In genomic region chr14:93068721-93069120, GRCh38 we compare ENCODE assay signal across 18 cellular contexts. TPM values are rescaled to one million over a fixed set of nuclear protein-coding genes. Genes with fewer than 3 reads are reported as not detected.
A peak's percentile ranks its signal among the peaks of the same experiment; 100 is the strongest.
DNase-seq lines count a peak whose midpoint lies in the region; ATAC-seq lines count a peak whose summit lies in the region.
"Had no signal": no experiment of that assay in that cellular context is flagged by ENCODE, and none has a peak within 500 bp of the region (broad histone marks: within the 10 kb centered on the region; RNA-seq: fewer than 3 reads in every experiment).

No MANE protein-coding gene starts in this region.

- WGBS in mesendoderm (ENCODE audit: extremely low coverage, insufficient coverage, low lambda C conversion rate): no CpG with 5 or more reads among the region's 8 CpGs

- intact Hi-C loops in activated naive CD4-positive, alpha-beta T cell treated with anti-CD3 and anti-CD28 coated beads for 36 hours (cut with micrococcal nuclease): no loop called here
- intact Hi-C loops in left cardiac atrium (cut with DNase I): no loop called here

- H2AK5ac ChIP-seq in mesendoderm (ENCODE audit: low read length): no peak overlapping the region

- H2BK15ac ChIP-seq in mesendoderm (replicated peaks; ENCODE audit: low read depth): no peak overlapping the region

- no peak overlapping the region for H3K9ac ChIP-seq in mesendoderm (ENCODE audit: low read length)

- H3K4me1 Mint-ChIP-seq in activated naive CD4-positive, alpha-beta T cell treated with anti-CD3 and anti-CD28 coated beads for 36 hours (ENCODE audit: low read depth): peaks cover 32% of the 10 kb centered on the region
- peaks cover 76% of the 10 kb centered on the region for H3K4me1 Mint-ChIP-seq in activated naive CD8-positive, alpha-beta T cell treated with anti-CD3 and anti-CD28 coated beads for 36 hours
- H3K4me1 Mint-ChIP-seq in stimulated activated naive CD8-positive, alpha-beta T cell treated with anti-CD3 and anti-CD28 coated beads, Interleukin-15, amount 100 ng/mL, for 72 hours: peaks cover 89% of the 10 kb centered on the region

- H3K27ac ChIP-seq in mesendoderm (ENCODE audit: low read depth, low read length): no peak overlapping the region
- H3K27ac ChIP-seq: adrenal gland, cardiac muscle cell, upper lobe of right lung had no signal

- no peaks in the 10 kb centered on the region for H3K9me3 Mint-ChIP-seq in activated naive CD4-positive, alpha-beta T cell treated with anti-CD3 and anti-CD28 coated beads, Interleukin-2, amount 50 U/mL, for 72 hours
- no peaks in the 10 kb centered on the region for H3K9me3 Mint-ChIP-seq in activated naive CD4-positive, alpha-beta T cell treated with anti-CD3 and anti-CD28 coated beads for 36 hours
- H3K9me3 Mint-ChIP-seq in activated naive CD8-positive, alpha-beta T cell treated with anti-CD3 and anti-CD28 coated beads for 36 hours: no peaks in the 10 kb centered on the region
- H3K9me3 Mint-ChIP-seq in stimulated activated naive CD8-positive, alpha-beta T cell treated with anti-CD3 and anti-CD28 coated beads, Interleukin-15, amount 100 ng/mL, for 72 hours: no peaks in the 10 kb centered on the region
- H3K9me3 Mint-ChIP-seq: activated T-cell treated with anti-CD3 and anti-CD28 coated beads, Interleukin-2, amount 50 U/mL, for 24 hours; CD4-positive, alpha-beta T cell; stimulated activated naive CD8-positive, alpha-beta T cell treated with anti-CD3 and anti-CD28 coated beads, Interleukin-15, Interleukin-2, amounts not matched to agents 100 ng/mL and 50 ng/mL, for 24 hours had no signal

- no peak overlapping the region for H3K4ac ChIP-seq in mesendoderm (ENCODE audit: low read depth, low read length)

- H3K79me2 ChIP-seq in mesendoderm (ENCODE audit: control insufficient read depth, insufficient read depth, low read length): no peaks in the 10 kb centered on the region

- no peak for DNase-seq in activated naive CD4-positive, alpha-beta T cell treated with anti-CD3 and anti-CD28 coated beads, Interleukin-2, amount 50 U/mL, for 72 hours (ENCODE audit: low spot score in 2 of 2)
- DNase-seq in activated naive CD4-positive, alpha-beta T cell treated with anti-CD3 and anti-CD28 coated beads for 36 hours: no peak
- DNase-seq in activated naive CD8-positive, alpha-beta T cell treated with anti-CD3 and anti-CD28 coated beads for 36 hours: no peak
- DNase-seq in left cardiac atrium: no peak
- DNase-seq in stimulated activated naive CD8-positive, alpha-beta T cell treated with anti-CD3 and anti-CD28 coated beads, Interleukin-15, amount 100 ng/mL, for 72 hours: no peak
- no peak for DNase-seq in mesendoderm
- DNase-seq: activated T-cell treated with anti-CD3 and anti-CD28 coated beads, Interleukin-2, amount 50 U/mL, for 24 hours; adrenal gland; CD4-positive, alpha-beta T cell; DND-41; MV-4-11; NCI-H2081 treated with DMSO at 0.1 percent for 48 hours; SW 1271; upper lobe of right lung had no signal

- H3K18ac ChIP-seq in mesendoderm (ENCODE audit: low read length): no peak overlapping the region

- no peak overlapping the region for H4K8ac ChIP-seq in mesendoderm (ENCODE audit: low read depth, low read length)

- H3K23ac ChIP-seq in mesendoderm (ENCODE audit: low read length): no peak overlapping the region

- H3K27me3 Mint-ChIP-seq in activated naive CD4-positive, alpha-beta T cell treated with anti-CD3 and anti-CD28 coated beads for 36 hours (ENCODE audit: low read depth): no peaks in the 10 kb centered on the region
- no peaks in the 10 kb centered on the region for H3K27me3 Mint-ChIP-seq in activated naive CD8-positive, alpha-beta T cell treated with anti-CD3 and anti-CD28 coated beads for 36 hours
- H3K27me3 Mint-ChIP-seq in stimulated activated naive CD8-positive, alpha-beta T cell treated with anti-CD3 and anti-CD28 coated beads, Interleukin-15, amount 100 ng/mL, for 72 hours: no peaks in the 10 kb centered on the region
- H3K27me3 Mint-ChIP-seq: activated T-cell treated with anti-CD3 and anti-CD28 coated beads, Interleukin-2, amount 50 U/mL, for 24 hours; CD4-positive, alpha-beta T cell; stimulated activated naive CD8-positive, alpha-beta T cell treated with anti-CD3 and anti-CD28 coated beads, Interleukin-15, Interleukin-2, amounts not matched to agents 100 ng/mL and 50 ng/mL, for 24 hours had no signal

- peak overlapping the region; percentile 32 to 69 for H3K27ac Mint-ChIP-seq in activated naive CD4-positive, alpha-beta T cell treated with anti-CD3 and anti-CD28 coated beads, Interleukin-2, amount 50 U/mL, for 72 hours
- H3K27ac Mint-ChIP-seq in activated naive CD4-positive, alpha-beta T cell treated with anti-CD3 and anti-CD28 coated beads for 36 hours: no peak overlapping the region
- peak overlapping the region; percentile 72 for H3K27ac Mint-ChIP-seq in activated naive CD8-positive, alpha-beta T cell treated with anti-CD3 and anti-CD28 coated beads for 36 hours
- peak overlapping the region in 1 of 2 donors; percentile 38 for H3K27ac Mint-ChIP-seq in stimulated activated naive CD8-positive, alpha-beta T cell treated with anti-CD3 and anti-CD28 coated beads, Interleukin-15, amount 100 ng/mL, for 72 hours

- no peaks in the 10 kb centered on the region for H3K36me3 ChIP-seq in mesendoderm (ENCODE audit: control insufficient read depth, insufficient read depth, low read length)
- H3K36me3 ChIP-seq: adrenal gland, cardiac muscle cell, upper lobe of right lung had no signal

- no peaks in the 10 kb centered on the region for H3K36me3 Mint-ChIP-seq in activated naive CD4-positive, alpha-beta T cell treated with anti-CD3 and anti-CD28 coated beads, Interleukin-2, amount 50 U/mL, for 72 hours
- H3K36me3 Mint-ChIP-seq in activated naive CD4-positive, alpha-beta T cell treated with anti-CD3 and anti-CD28 coated beads for 36 hours (ENCODE audit: low read depth): no peaks in the 10 kb centered on the region
- peaks cover 32% of the 10 kb centered on the region for H3K36me3 Mint-ChIP-seq in activated naive CD8-positive, alpha-beta T cell treated with anti-CD3 and anti-CD28 coated beads for 36 hours

- H3K56ac ChIP-seq in mesendoderm (ENCODE audit: low read length): no peak overlapping the region

- no peak overlapping the region for H3K4me2 ChIP-seq in mesendoderm (ENCODE audit: low read length)

- CTCF ChIA-PET in activated naive CD4-positive, alpha-beta T cell treated with anti-CD3 and anti-CD28 coated beads for 36 hours (lab: Charles Lee): no interaction called here

- H3K4me3 ChIP-seq in mesendoderm (ENCODE audit: low read length): no peak overlapping the region
- H3K4me3 ChIP-seq: adrenal gland, cardiac muscle cell, upper lobe of right lung had no signal

- no peaks in the 10 kb centered on the region for H3K4me1 ChIP-seq in mesendoderm (ENCODE audit: control insufficient read depth, low read depth, low read length)

- no peak overlapping the region for H3K4me3 Mint-ChIP-seq in activated naive CD4-positive, alpha-beta T cell treated with anti-CD3 and anti-CD28 coated beads for 36 hours
- no peak overlapping the region for H3K4me3 Mint-ChIP-seq in activated naive CD8-positive, alpha-beta T cell treated with anti-CD3 and anti-CD28 coated beads for 36 hours
- H3K4me3 Mint-ChIP-seq in stimulated activated naive CD8-positive, alpha-beta T cell treated with anti-CD3 and anti-CD28 coated beads, Interleukin-15, amount 100 ng/mL, for 72 hours: peak overlapping the region in 1 of 2 donors; percentile 35
- H3K4me3 Mint-ChIP-seq: activated T-cell treated with anti-CD3 and anti-CD28 coated beads, Interleukin-2, amount 50 U/mL, for 24 hours; CD4-positive, alpha-beta T cell; stimulated activated naive CD8-positive, alpha-beta T cell treated with anti-CD3 and anti-CD28 coated beads, Interleukin-15, Interleukin-2, amounts not matched to agents 100 ng/mL and 50 ng/mL, for 24 hours had no signal

- no peak overlapping the region for H2BK120ac ChIP-seq in mesendoderm (ENCODE audit: low read depth, low read length)

- H3K27me3 ChIP-seq in mesendoderm (ENCODE audit: insufficient read depth, low read length, poor library complexity): no peaks in the 10 kb centered on the region
- H3K27me3 ChIP-seq: adrenal gland, cardiac muscle cell, upper lobe of right lung had no signal

- H3K79me1 ChIP-seq in mesendoderm (ENCODE audit: low read length): no peaks in the 10 kb centered on the region

- no peak for ATAC-seq in activated naive CD4-positive, alpha-beta T cell treated with anti-CD3 and anti-CD28 coated beads, Interleukin-2, amount 50 U/mL, for 72 hours
- ATAC-seq in left cardiac atrium: peak; percentile 17 to 40
- no peak for ATAC-seq in HG02623 (IDR thresholded peaks at IDR 0.05; ENCODE audit: unreplicated experiment)
- ATAC-seq in stimulated activated naive CD8-positive, alpha-beta T cell treated with anti-CD3 and anti-CD28 coated beads, Interleukin-15, amount 100 ng/mL, for 72 hours: no peak
- ATAC-seq in HG03469 (IDR thresholded peaks at IDR 0.05; ENCODE audit: unreplicated experiment): no peak
- ATAC-seq: upper lobe of right lung had no signal

- H2BK5ac ChIP-seq in mesendoderm (ENCODE audit: low read length): no peak overlapping the region

- no peak overlapping the region for H4K5ac ChIP-seq in mesendoderm (ENCODE audit: low read length)

RNA-seq across cellular contexts. Expression of gene ITPK1, which starts 47.0 kb away (rescaled TPM):
- 10 to 100 TPM; 15.2 to 33.2 TPM for total RNA-seq in activated naive CD4-positive, alpha-beta T cell treated with anti-CD3 and anti-CD28 coated beads, Interleukin-2, amount 50 U/mL, for 72 hours
- 10 to 100 TPM; 12.2 to 18.9 TPM for total RNA-seq in activated naive CD4-positive, alpha-beta T cell treated with anti-CD3 and anti-CD28 coated beads for 36 hours
- total RNA-seq in activated naive CD8-positive, alpha-beta T cell treated with anti-CD3 and anti-CD28 coated beads for 36 hours: 10 to 100 TPM; 87.0 to 87.4 TPM
- 10 to 100 TPM; 92.0 to 99.9 TPM for total RNA-seq in left cardiac atrium
- polyA plus RNA-seq in mesendoderm (2013, experiment 1 of 2): 33.1 TPM
- 33.6 TPM for polyA plus RNA-seq in mesendoderm (2013, experiment 2 of 2)

Comparison
In these comparisons a context has a peak if more than half of its experiments do, and no peak if none do; other contexts are left out.
1. ATAC-seq: peak in left cardiac atrium (2 of 2); none in activated naive CD4-positive, alpha-beta T cell treated with anti-CD3 and anti-CD28 coated beads, Interleukin-2, amount 50 U/mL, for 72 hours (0 of 2), HG02623 (single experiment), stimulated activated naive CD8-positive, alpha-beta T cell treated with anti-CD3 and anti-CD28 coated beads, Interleukin-15, amount 100 ng/mL, for 72 hours (single experiment) and HG03469 (single experiment).